Comparison of ENCODE assay signal across 13 cellular contexts in the genomic region with DNA sequence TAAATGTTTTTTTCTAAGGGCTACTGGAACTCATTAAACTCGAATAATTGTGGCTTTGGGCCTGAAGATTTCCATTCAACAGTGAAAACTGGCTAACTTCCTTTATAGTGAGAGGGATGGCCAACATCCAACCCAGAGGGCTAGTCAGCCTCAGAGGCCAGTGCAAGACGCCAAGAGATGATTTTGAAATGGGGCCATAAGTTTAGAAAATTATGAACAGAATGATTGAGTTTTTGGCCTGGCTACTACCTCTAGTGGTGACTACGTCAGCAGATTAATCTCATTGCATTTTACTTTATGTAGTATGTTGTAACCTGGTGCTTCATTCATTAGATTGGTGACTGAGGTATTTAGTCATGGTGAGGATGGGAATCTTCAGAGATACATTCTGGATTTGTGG. TPM values are rescaled to one million over a fixed set of nuclear protein-coding genes. Genes with fewer than 3 reads are reported as not detected.
A peak's percentile ranks its signal among the peaks of the same experiment; 100 is the strongest.
DNase-seq lines count a peak whose midpoint lies in the region; ATAC-seq and TF ChIP-seq lines count a peak whose summit lies in the region.
"Had no signal": no experiment of that assay in that cellular context is flagged by ENCODE, and none has a peak within 500 bp of the region (broad histone marks: within the 10 kb centered on the region; RNA-seq: fewer than 3 reads in every experiment).

No MANE protein-coding gene starts in this region.

- CTCF ChIA-PET in CD4-positive, alpha-beta memory T cell (lab: Charles Lee; ENCODE audit: partially characterized antibody), result interaction anchor here (1.2 to 8.0 kb wide), 2 partner anchors 15 to 19 kb away, joined by 7 to 32 read pairs; no protein-coding TSS in a partner anchor
- CTCF ChIA-PET in CD4-positive, alpha-beta T cell (lab: Charles Lee), result no interaction called here

- no peak overlapping the region for H3K4me3 Mint-ChIP-seq in activated naive CD8-positive, alpha-beta T cell treated with anti-CD3 and anti-CD28 coated beads, Interleukin-2, amount 50 U/mL, for 24 hours
- no peak overlapping the region for H3K4me3 Mint-ChIP-seq in CD4-positive, alpha-beta memory T cell
- H3K4me3 Mint-ChIP-seq in CD4-positive, alpha-beta T cell, result no peak overlapping the region
- H3K4me3 Mint-ChIP-seq: activated CD4-positive, alpha-beta memory T cell treated with anti-CD3 and anti-CD28 coated beads, Interleukin-2, amount 10 ng/mL, durations not matched to agents 7 days and 5 days; memory B cell had no signal

- peak overlapping the region in 1 of 5 donors; percentile 11 for H3K9ac ChIP-seq in subcutaneous abdominal adipose tissue (ENCODE audit: low read length in 5 of 5)
- H3K9ac ChIP-seq: BLaER1 treated with 17β-estradiol and CSF1 and Interleukin-3, amounts not matched to agents 10 nM and 100 nM had no signal

- ATAC-seq in Right ventricle myocardium inferior (peak; percentile 49), gastroesophageal sphincter (peak; percentile 78)
- no peak for ATAC-seq in activated naive CD8-positive, alpha-beta T cell treated with anti-CD3 and anti-CD28 coated beads, Interleukin-2, amount 50 U/mL, for 24 hours
- ATAC-seq in CD4-positive, alpha-beta T cell (ENCODE audit: poor library complexity), result no peak

- no peaks in the 10 kb centered on the region for H3K9me3 Mint-ChIP-seq in activated naive CD8-positive, alpha-beta T cell treated with anti-CD3 and anti-CD28 coated beads, Interleukin-2, amount 50 U/mL, for 24 hours
- H3K9me3 Mint-ChIP-seq in CD4-positive, alpha-beta memory T cell, result no peaks in the 10 kb centered on the region
- no peaks in the 10 kb centered on the region for H3K9me3 Mint-ChIP-seq in CD4-positive, alpha-beta T cell
- H3K9me3 Mint-ChIP-seq: activated CD4-positive, alpha-beta memory T cell treated with anti-CD3 and anti-CD28 coated beads, Interleukin-2, amount 10 ng/mL, durations not matched to agents 7 days and 5 days; memory B cell had no signal

- no peaks in the 10 kb centered on the region for H3K27me3 Mint-ChIP-seq in activated naive CD8-positive, alpha-beta T cell treated with anti-CD3 and anti-CD28 coated beads, Interleukin-2, amount 50 U/mL, for 24 hours
- H3K27me3 Mint-ChIP-seq in CD4-positive, alpha-beta memory T cell, result no peaks in the 10 kb centered on the region
- H3K27me3 Mint-ChIP-seq in CD4-positive, alpha-beta T cell, result no peaks in the 10 kb centered on the region
- H3K27me3 Mint-ChIP-seq: activated CD4-positive, alpha-beta memory T cell treated with anti-CD3 and anti-CD28 coated beads, Interleukin-2, amount 10 ng/mL, durations not matched to agents 7 days and 5 days; memory B cell had no signal

- no peaks in the 10 kb centered on the region for H3K27me3 ChIP-seq in right atrium auricular region
- H3K27me3 ChIP-seq in gastroesophageal sphincter, result no peaks in the 10 kb centered on the region
- H3K27me3 ChIP-seq in subcutaneous abdominal adipose tissue (ENCODE audit: control insufficient read depth in 5 of 5, insufficient read depth in 4 of 5, low read length in 5 of 5), result no peaks in the 10 kb centered on the region
- no peaks in the 10 kb centered on the region for H3K27me3 ChIP-seq in CD4-positive, alpha-beta memory T cell (ENCODE audit: insufficient read depth, low read length)
- H3K27me3 ChIP-seq in CD4-positive, alpha-beta T cell (ENCODE audit: control insufficient read depth, insufficient read depth, low read length), result no peaks in the 10 kb centered on the region
- H3K27me3 ChIP-seq: ascending aorta; BLaER1 treated with 17β-estradiol and CSF1 and Interleukin-3, amounts not matched to agents 10 nM and 100 nM had no signal

- H3K36me3 Mint-ChIP-seq in activated naive CD8-positive, alpha-beta T cell treated with anti-CD3 and anti-CD28 coated beads, Interleukin-2, amount 50 U/mL, for 24 hours (ENCODE audit: low read depth), result peaks cover 53% of the 10 kb centered on the region
- peaks cover 28 to 80% of the 10 kb centered on the region in 2 donors for H3K36me3 Mint-ChIP-seq in CD4-positive, alpha-beta memory T cell
- peaks cover 85% of the 10 kb centered on the region for H3K36me3 Mint-ChIP-seq in CD4-positive, alpha-beta T cell (ENCODE audit: low read depth)

- TF ChIP-seq EP300 in gastroesophageal sphincter (IDR thresholded peaks at IDR 0.05), result no peak

- H3K9me3 ChIP-seq in right atrium auricular region (no peaks in the 10 kb centered on the region), gastroesophageal sphincter (no peaks in the 10 kb centered on the region), subcutaneous abdominal adipose tissue (ENCODE audit: control insufficient read depth in 5 of 5, low read length in 5 of 5) (no peaks in the 10 kb centered on the region)
- no peaks in the 10 kb centered on the region for H3K9me3 ChIP-seq in CD4-positive, alpha-beta memory T cell (ENCODE audit: control insufficient read depth in 1 of 2, low read length in 2 of 2)
- H3K9me3 ChIP-seq in CD4-positive, alpha-beta T cell (ENCODE audit: control insufficient read depth, low read length), result no peaks in the 10 kb centered on the region
- H3K9me3 ChIP-seq: ascending aorta; BLaER1 treated with 17β-estradiol and CSF1 and Interleukin-3, amounts not matched to agents 10 nM and 100 nM had no signal

- no peak for TF ChIP-seq CTCF in right atrium auricular region (IDR thresholded peaks at IDR 0.05)
- TF ChIP-seq CTCF in gastroesophageal sphincter (IDR thresholded peaks at IDR 0.05), result no peak
- no peak for TF ChIP-seq CTCF in CD4-positive, alpha-beta T cell (IDR thresholded peaks at IDR 0.05)

- no peak for TF ChIP-seq POLR2A in gastroesophageal sphincter (IDR thresholded peaks at IDR 0.05)

- H3K27ac ChIP-seq in right atrium auricular region (no peak overlapping the region), gastroesophageal sphincter (no peak overlapping the region), subcutaneous abdominal adipose tissue (ENCODE audit: low read depth, low read length) (peak overlapping the region; percentile 79)
- H3K27ac ChIP-seq in CD4-positive, alpha-beta memory T cell (ENCODE audit: low read depth, low read length), result no peak overlapping the region
- H3K27ac ChIP-seq in CD4-positive, alpha-beta T cell (ENCODE audit: low read depth, low read length), result no peak overlapping the region
- H3K27ac ChIP-seq: BLaER1 treated with 17β-estradiol and CSF1 and Interleukin-3, amounts not matched to agents 10 nM and 100 nM had no signal

- H3K4me3 ChIP-seq in right atrium auricular region, result no peak overlapping the region
- no peak overlapping the region for H3K4me3 ChIP-seq in gastroesophageal sphincter
- no peak overlapping the region for H3K4me3 ChIP-seq in subcutaneous abdominal adipose tissue (ENCODE audit: low read depth in 1 of 5, low read length in 5 of 5)
- H3K4me3 ChIP-seq in CD4-positive, alpha-beta memory T cell (ENCODE audit: low read length in 2 of 2), result no peak overlapping the region
- H3K4me3 ChIP-seq: ascending aorta; BLaER1 treated with 17β-estradiol and CSF1 and Interleukin-3, amounts not matched to agents 10 nM and 100 nM had no signal

- DNase-seq in Right ventricle myocardium inferior (ENCODE audit: missing footprints), result no peak
- no peak for DNase-seq in right atrium auricular region (ENCODE audit: low spot score)
- DNase-seq in activated naive CD8-positive, alpha-beta T cell treated with anti-CD3 and anti-CD28 coated beads, Interleukin-2, amount 50 U/mL, for 24 hours, result no peak
- DNase-seq in hypothalamus (lab: John Stamatoyannopoulos, UW), result no peak
- DNase-seq in CD4-positive, alpha-beta memory T cell, result no peak
- no peak for DNase-seq in CD4-positive, alpha-beta T cell
- DNase-seq: activated CD4-positive, alpha-beta memory T cell treated with anti-CD3 and anti-CD28 coated beads, Interleukin-2, amount 10 ng/mL, durations not matched to agents 7 days and 5 days; foreskin melanocyte had no signal

- H3K36me3 ChIP-seq in right atrium auricular region (peaks cover 30% of the 10 kb centered on the region), gastroesophageal sphincter (peaks cover 0 to 55% of the 10 kb centered on the region in 2 donors), subcutaneous abdominal adipose tissue (ENCODE audit: control insufficient read depth in 5 of 5, insufficient read depth in 5 of 5, low read length in 5 of 5) (peaks cover 25 to 51% (median 39%) of the 10 kb centered on the region in 5 donors)
- H3K36me3 ChIP-seq in CD4-positive, alpha-beta memory T cell (ENCODE audit: insufficient read depth, low read length), result peaks cover 41% of the 10 kb centered on the region

- peaks cover 68% of the 10 kb centered on the region for H3K4me1 Mint-ChIP-seq in activated naive CD8-positive, alpha-beta T cell treated with anti-CD3 and anti-CD28 coated beads, Interleukin-2, amount 50 U/mL, for 24 hours
- peaks cover 32 to 79% (median 52%) of the 10 kb centered on the region in 4 donors for H3K4me1 Mint-ChIP-seq in CD4-positive, alpha-beta memory T cell
- H3K4me1 Mint-ChIP-seq in CD4-positive, alpha-beta T cell (ENCODE audit: low read depth), result peaks cover 66% of the 10 kb centered on the region

- POLR2A ChIA-PET in CD4-positive, alpha-beta memory T cell (lab: Charles Lee; ENCODE audit: partially characterized antibody), result interaction anchor here (1.0 kb wide), 1 partner anchor 10 kb away, joined by 3 read pairs; no protein-coding TSS in a partner anchor
- POLR2A ChIA-PET in CD4-positive, alpha-beta T cell (lab: Charles Lee), result no interaction called here

- WGBS in gastroesophageal sphincter (ENCODE audit: low coverage in 1 of 2), 2 donors, result 4 to 9% methylated on average over 3 of the region's 3 CpGs

- H3K27ac Mint-ChIP-seq in activated naive CD8-positive, alpha-beta T cell treated with anti-CD3 and anti-CD28 coated beads, Interleukin-2, amount 50 U/mL, for 24 hours, result peak overlapping the region; percentile 3
- H3K27ac Mint-ChIP-seq in CD4-positive, alpha-beta memory T cell, result peak overlapping the region in 1 of 7 donors; percentile 36
- no peak overlapping the region for H3K27ac Mint-ChIP-seq in CD4-positive, alpha-beta T cell
- H3K27ac Mint-ChIP-seq: activated CD4-positive, alpha-beta memory T cell treated with anti-CD3 and anti-CD28 coated beads, Interleukin-2, amount 10 ng/mL, durations not matched to agents 7 days and 5 days had no signal

- intact Hi-C loops in Right ventricle myocardium inferior (cut with DNase I), result no loop called here
- intact Hi-C loops in CD4-positive, alpha-beta memory T cell (cut with micrococcal nuclease), result no loop called here
- intact Hi-C loops in CD4-positive, alpha-beta T cell (cut with DNase I, micrococcal nuclease), result no loop called here

- H3K4me1 ChIP-seq in right atrium auricular region, result peaks cover 0 to 61% of the 10 kb centered on the region in 2 donors
- peaks cover 0 to 94% (median 8%) of the 10 kb centered on the region in 3 donors for H3K4me1 ChIP-seq in gastroesophageal sphincter
- H3K4me1 ChIP-seq in subcutaneous abdominal adipose tissue (ENCODE audit: control insufficient read depth in 5 of 5, insufficient read depth in 5 of 5, low read length in 5 of 5), result peaks cover 0 to 26% (median 18%) of the 10 kb centered on the region in 5 donors
- H3K4me1 ChIP-seq in CD4-positive, alpha-beta memory T cell (ENCODE audit: insufficient read depth, low read length), result peaks cover 28% of the 10 kb centered on the region

RNA-seq across cellular contexts. Expression of a gene that starts 28.4 kb away (rescaled TPM):
- total RNA-seq in Right ventricle myocardium inferior, result 52.5 TPM
- total RNA-seq in right atrium auricular region, result 10 to 100 TPM; 36.1 to 38.6 TPM
- total RNA-seq in gastroesophageal sphincter, result 10 to 100 TPM; 58.9 to 78.3 (median 64.7) TPM
- 10 to 100 TPM; 89.6 to 90.5 TPM for total RNA-seq in CD4-positive, alpha-beta memory T cell
- 10 to 100 TPM in 1 of 2 donors, 1 to 10 TPM in 1; 7.2 to 21.1 TPM for polyA plus RNA-seq in CD4-positive, alpha-beta memory T cell
- total RNA-seq in CD4-positive, alpha-beta T cell, result 100 to 1,000 TPM; 152 to 153 TPM

Comparison
In these comparisons a context has a peak if more than half of its experiments do, and no peak if none do; other contexts are left out.
1. ATAC-seq: peak in Right ventricle myocardium inferior (single experiment) and gastroesophageal sphincter (single experiment); none in activated naive CD8-positive, alpha-beta T cell treated with anti-CD3 and anti-CD28 coated beads, Interleukin-2, amount 50 U/mL, for 24 hours (single experiment) and CD4-positive, alpha-beta T cell (single experiment).